In the genomic region with DNA sequence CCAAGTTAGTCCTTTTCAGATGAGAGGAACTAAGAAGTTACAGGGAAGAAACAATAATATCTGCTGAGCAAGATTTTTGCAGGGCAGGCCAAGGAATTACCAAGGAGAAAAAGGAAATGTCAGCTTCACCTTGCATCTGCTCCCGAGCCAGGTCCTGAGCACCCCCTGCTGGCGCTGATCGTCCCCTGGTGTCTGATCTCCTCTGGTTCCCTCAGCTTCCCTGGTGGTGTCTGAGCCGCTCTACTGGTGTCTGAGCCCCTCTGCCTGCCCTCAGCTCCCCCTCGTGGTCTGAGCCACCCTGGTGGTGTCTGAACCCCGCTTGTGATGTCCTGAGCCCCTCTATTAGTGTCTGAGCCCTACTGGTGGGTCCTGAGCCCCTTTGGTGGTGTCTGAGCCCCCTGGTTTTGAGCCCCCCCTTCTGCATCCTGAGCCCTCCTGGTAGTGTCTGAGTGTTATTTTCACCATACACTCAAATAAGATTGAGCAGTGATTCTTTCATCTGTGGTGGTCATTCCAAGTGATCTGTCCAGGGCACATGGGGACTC, we compare ENCODE assay signal across 5 cellular contexts.
DNase-seq lines count a peak whose midpoint lies in the region; ATAC-seq, FAIRE-seq and TF ChIP-seq lines count a peak whose summit lies in the region.
"Not testable (repeated sequence)": the region's sequence is repeated elsewhere in the genome, so short reads cannot be mapped to it uniquely, and the experiment has no call there.

No MANE protein-coding gene starts in this region.

- not testable (repeated sequence) for TF ChIP-seq POLR2A in upper lobe of left lung (IDR thresholded peaks at IDR 0.05)

- not testable (repeated sequence) for H3K79me2 ChIP-seq in Karpas-422 (ENCODE audit: low read length)

- FAIRE-seq in bronchial epithelial cell (lab: Jason Lieb, UNC): peak; percentile 23

- H3K36me3 ChIP-seq in Karpas-422 (ENCODE audit: insufficient read depth, low read length); bronchial epithelial cell (ENCODE audit: control insufficient read depth, insufficient read depth, low read length); upper lobe of left lung: not testable (repeated sequence)

- not testable (repeated sequence) for H3K9me2 ChIP-seq in Karpas-422 (replicated peaks; ENCODE audit: insufficient read depth, low read length)

- H3K4me2 ChIP-seq in Karpas-422 (ENCODE audit: low read depth, low read length, poor library complexity, severe bottlenecking): not testable (repeated sequence)

- H3K4me3 ChIP-seq in Karpas-422 (ENCODE audit: low read length); bronchial epithelial cell (ENCODE audit: low read depth, low read length); upper lobe of left lung: not testable (repeated sequence)

- not testable (repeated sequence) for H3K9me3 ChIP-seq in Karpas-422 (ENCODE audit: low read length); upper lobe of left lung

- H3K27ac ChIP-seq in Karpas-422 (ENCODE audit: low read length); upper lobe of left lung: not testable (repeated sequence)

- not testable (repeated sequence) for H3K27me3 ChIP-seq in Karpas-422 (ENCODE audit: low read length); bronchial epithelial cell (ENCODE audit: control insufficient read depth, insufficient read depth, low read length); upper lobe of left lung

- not testable (repeated sequence) for H4K20me1 ChIP-seq in Karpas-422 (ENCODE audit: insufficient read depth, low read depth, low read length)

- not testable (repeated sequence) for H2AFZ ChIP-seq in Karpas-422 (ENCODE audit: low read length)

- DNase-seq in Karpas-422: peak; percentile 40
- DNase-seq in bronchial epithelial cell (ENCODE audit: low read depth); left lobe of liver (ENCODE audit: low spot score): not testable (repeated sequence)
- peak; percentile 46 for DNase-seq in posterior vena cava (ENCODE audit: low spot score)
- DNase-seq in upper lobe of left lung: peak in 1 of 2 donors; percentile 0

- TF ChIP-seq EP300 in upper lobe of left lung (IDR thresholded peaks at IDR 0.05): not testable (repeated sequence)

- intact Hi-C loops in posterior vena cava (cut with DNase I): not testable (repeated sequence)

- not testable (repeated sequence) for H3K9ac ChIP-seq in Karpas-422 (ENCODE audit: low read length)

- not testable (repeated sequence) for TF ChIP-seq CTCF in bronchial epithelial cell (IDR thresholded peaks at IDR 0.05; ENCODE audit: insufficient read depth, low read length, severe bottlenecking); upper lobe of left lung (IDR thresholded peaks at IDR 0.05)

- WGBS in upper lobe of left lung, 2 donors: no CpG with 5 or more reads among the region's 6 CpGs

- H3K4me1 ChIP-seq in Karpas-422 (ENCODE audit: low read length); upper lobe of left lung: not testable (repeated sequence)

- ATAC-seq in left lobe of liver: peak; percentile 31
- peak; percentile 38 to 54 for ATAC-seq in upper lobe of left lung (ENCODE audit: low FRiP score in 2 of 2)
